8 cellular contexts compared by ENCODE assay signal in the genomic region with DNA sequence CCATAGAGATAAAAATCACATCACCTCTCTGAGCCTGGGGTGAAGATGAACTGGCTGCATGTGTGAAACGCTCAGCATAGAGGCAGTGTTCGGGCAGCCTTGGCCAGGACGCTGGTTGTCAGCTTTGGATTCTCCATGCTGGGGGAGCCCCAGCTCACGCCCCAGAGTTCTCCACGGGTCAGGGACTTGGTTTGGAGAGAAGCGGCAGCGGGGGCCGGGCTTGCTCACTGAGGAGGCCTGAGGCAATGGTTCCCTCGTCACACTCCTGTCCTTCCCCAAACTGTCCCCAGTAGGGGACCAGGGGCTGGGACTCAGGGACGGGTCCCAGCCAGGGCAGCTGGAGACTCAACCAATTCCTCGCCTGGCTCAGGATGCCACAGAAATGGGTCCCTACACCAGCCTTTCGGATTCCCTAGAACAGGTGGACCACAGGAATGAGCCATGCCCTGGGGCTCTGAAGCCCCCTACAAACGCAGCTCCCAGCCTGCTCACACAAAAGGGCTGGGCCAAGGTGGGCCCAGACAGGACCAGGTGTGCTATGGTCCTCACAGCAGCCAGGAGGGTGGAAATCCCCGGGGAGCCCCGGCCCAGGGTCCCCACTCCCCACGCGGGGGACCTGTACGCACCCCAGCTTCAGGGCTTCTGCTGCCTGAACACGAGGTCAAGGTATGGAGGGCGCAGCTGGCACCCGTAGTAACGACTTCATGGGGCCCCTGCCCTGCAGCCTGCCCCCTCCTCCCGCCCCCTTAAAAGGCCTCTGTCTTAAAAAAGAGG. TPM values are rescaled to one million over a fixed set of nuclear protein-coding genes. Genes with fewer than 3 reads are reported as not detected.
DNase-seq lines count a peak whose midpoint lies in the region; ATAC-seq and TF ChIP-seq lines count a peak whose summit lies in the region.

No MANE protein-coding gene starts in this region.

- no peak for TF ChIP-seq POLR2A in Peyer's patch (IDR thresholded peaks at IDR 0.05)

- H3K4me1 ChIP-seq in Peyer's patch: peaks cover 0 to 62% (median 20%) of the 10 kb centered on the region in 4 donors

- H3K4me1 Mint-ChIP-seq in nephron: peaks cover 11% of the 10 kb centered on the region

- peak overlapping the region; percentile 94 to 99 (median 96) for H3K27ac ChIP-seq in Peyer's patch

- DNase-seq in BJ (ENCODE audit: low read depth) (no peak), Peyer's patch (peak in 2 of 3 donors; percentile 49 to 52), epithelial cell of proximal tubule (ENCODE audit: low read depth) (no peak), NCI-H1105 treated with DMSO at 0.1 percent for 48 hours (lab: John Stamatoyannopoulos, UW) (no peak), NCI-H2107 (lab: John Stamatoyannopoulos, UW) (no peak)

- H3K4me3 ChIP-seq in BJ (ENCODE audit: low read depth, low read length) (peak overlapping the region; percentile 77), Peyer's patch (peak overlapping the region; percentile 76 to 99 (median 94)), epithelial cell of proximal tubule (ENCODE audit: low read depth, low read length) (peak overlapping the region; percentile 92)

- peak overlapping the region; percentile 78 to 81 (median 81) for H3K4me3 Mint-ChIP-seq in nephron

- CTCF ChIA-PET in BJ (lab: Yijun Ruan, JAX): no interaction called here

- ATAC-seq in HG03439 (IDR thresholded peaks at IDR 0.05; ENCODE audit: unreplicated experiment) (no peak), GM19452 (IDR thresholded peaks at IDR 0.05; ENCODE audit: unreplicated experiment) (no peak)

- H3K36me3 Mint-ChIP-seq in nephron (ENCODE audit: low read depth): no peaks in the 10 kb centered on the region

- POLR2A ChIA-PET in BJ (lab: Charles Lee): interaction anchor here (0.5 to 0.6 kb wide), 2 partner anchors 25 to 168 kb away, joined by 3 to 4 read pairs; no protein-coding TSS in a partner anchor

- H3K9me3 ChIP-seq in Peyer's patch: no peaks in the 10 kb centered on the region

- H3K27me3 Mint-ChIP-seq in nephron (ENCODE audit: low read depth): no peaks in the 10 kb centered on the region

- H3K27me3 ChIP-seq in BJ (ENCODE audit: control insufficient read depth, insufficient read depth, low read length) (no peaks in the 10 kb centered on the region), Peyer's patch (no peaks in the 10 kb centered on the region)

- H3K36me3 ChIP-seq in BJ (ENCODE audit: control insufficient read depth, insufficient read depth, low read length) (peaks cover 8% of the 10 kb centered on the region), Peyer's patch (peaks cover 0 to 21% (median 0%) of the 10 kb centered on the region in 3 donors)

- TF ChIP-seq CTCF in BJ (IDR thresholded peaks at IDR 0.05; ENCODE audit: insufficient read depth, low read depth, low read length): no peak
- TF ChIP-seq CTCF in Peyer's patch (IDR thresholded peaks at IDR 0.05): no peak
- no peak for TF ChIP-seq CTCF in epithelial cell of proximal tubule (conservative IDR thresholded peaks at IDR 0.05; ENCODE audit: low read depth, low read length)
- TF ChIP-seq CTCF in nephron (IDR thresholded peaks at IDR 0.05; ENCODE audit: unreplicated experiment in 3 of 3): no peak

- H3K9me3 Mint-ChIP-seq in nephron: no peaks in the 10 kb centered on the region

- no peak overlapping the region for H3K27ac Mint-ChIP-seq in nephron

RNA-seq across cellular contexts. Expression of gene MXD4, which starts 1.4 kb away (rescaled TPM):
- 37.5 and 58.3 TPM in 2 replicates for polyA plus RNA-seq in BJ (2011; rRNA removed)
- 31.3 and 39.2 TPM in 2 replicates for polyA minus RNA-seq in BJ (2011; rRNA and poly(A)+ RNA removed)
- 10 to 100 TPM; 28.9 to 52.5 (median 44.0) TPM for total RNA-seq in Peyer's patch
- total RNA-seq in epithelial cell of proximal tubule: 14.0 and 26.9 TPM in 2 replicates

RNA-seq across cellular contexts. Expression of gene HAUS3, which starts 18.6 kb away (rescaled TPM):
- polyA plus RNA-seq in BJ (2011; rRNA removed): 1.9 and 4.0 TPM in 2 replicates
- polyA minus RNA-seq in BJ (2011; rRNA and poly(A)+ RNA removed): 1.5 and 2.1 TPM in 2 replicates
- total RNA-seq in Peyer's patch: 10 to 100 TPM in 1 of 4 donors, 1 to 10 TPM in 3; 8.6 to 11.6 (median 9.0) TPM
- 10.7 and 11.6 TPM in 2 replicates for total RNA-seq in epithelial cell of proximal tubule

RNA-seq across cellular contexts. Expression of gene POLN, which starts 18.6 kb away (rescaled TPM):
- polyA plus RNA-seq in BJ (2011; rRNA removed): 0.91 and 1.5 TPM in 2 replicates
- polyA minus RNA-seq in BJ (2011; rRNA and poly(A)+ RNA removed): 0.62 and 0.90 TPM in 2 replicates
- total RNA-seq in Peyer's patch (1 to 10 TPM in 3 of 4 donors, under 1 TPM in 1; 0.70 to 6.6 (median 3.2) TPM), epithelial cell of proximal tubule (0.29 and 0.94 TPM in 2 replicates)

Comparison
In these comparisons a context has a peak if more than half of its experiments do, and no peak if none do; other contexts are left out.
1. DNase-seq: peak in Peyer's patch (2 of 3); none in BJ (single experiment), epithelial cell of proximal tubule (single experiment), NCI-H1105 treated with DMSO at 0.1 percent for 48 hours (single experiment) and NCI-H2107 (single experiment).
2. Peak in every context shown above with its lines, with median percentiles within 50 percentile points of each other: H3K4me3 ChIP-seq.